Comparison of ENCODE assay signal across 21 cellular contexts in genomic region chr17:78479369-78479768, GRCh38.
"Had no signal": no experiment of that assay in that cellular context is flagged by ENCODE, and none has a peak within 500 bp of the region (broad histone marks: within the 10 kb centered on the region; RNA-seq: fewer than 3 reads in every experiment).

No MANE protein-coding gene starts in this region.

- H3K4me3 ChIP-seq: SJSA1, SK-N-MC had no signal

- ATAC-seq: Panc1, PC-3 had no signal

- H3K36me3 ChIP-seq: SJSA1 had no signal

- DNase-seq: KBM-7; MV-4-11; NCI-H1048; NCI-H1436; NCI-H1694 treated with DMSO at 0.1 percent for 48 hours; NCI-H1930; NCI-H2081; NCI-H2107; NCI-H2227 treated with DMSO at 0.1 percent for 48 hours; NCI-H446; NCI-H510A; NCI-H524 treated with DMSO at 0.1 percent for 48 hours; NCI-H69; NCI-H774; NK-92 treated with Interleukin-12 subunit alpha and Interleukin-12 subunit beta, amount 100 ng/mL, for 24 hours; PC-3; SIG-M5 had no signal

- H3K27ac ChIP-seq: RWPE1, SJSA1, SK-N-MC had no signal

- H3K27me3 ChIP-seq: SJSA1 had no signal
